ENCODE assay signal across 1 cellular context in genomic region chr6:34953084-34954025, GRCh38.
A peak's percentile ranks its signal among the peaks of the same experiment; 100 is the strongest.
TF ChIP-seq lines count a peak whose summit lies in the region.

No MANE protein-coding gene starts in this region.

TF ChIP-seq in HepG2, 621 proteins besides CTCF, POLR2A, EP300 and RAD21 (continued from another document and continues in another):
- peak; percentile 93 for TF ChIP-seq ARID5B (CRISPR knock-in tag; IDR thresholded peaks at IDR 0.05)
- peak; percentile 98 for TF ChIP-seq HOMEZ (CRISPR knock-in tag; IDR thresholded peaks at IDR 0.05; ENCODE audit: low read depth)
- no peak for TF ChIP-seq ZNF232 (CRISPR knock-in tag; IDR thresholded peaks at IDR 0.05; ENCODE audit: borderline replicate concordance)
- TF ChIP-seq ZNF513 (CRISPR knock-in tag; conservative IDR thresholded peaks at IDR 0.05), result no peak
- no peak for TF ChIP-seq SOX6 (IDR thresholded peaks at IDR 0.05)
- peak; percentile 92 for TF ChIP-seq SOX6 (CRISPR knock-in tag; IDR thresholded peaks at IDR 0.05)
- no peak for TF ChIP-seq ZBTB4 (CRISPR knock-in tag; IDR thresholded peaks at IDR 0.05; ENCODE audit: borderline replicate concordance)
- TF ChIP-seq HMG20A (CRISPR knock-in tag; IDR thresholded peaks at IDR 0.05; ENCODE audit: borderline replicate concordance), result peak; percentile 89; the same call in 1 of the 2 replicates
- TF ChIP-seq RORA (CRISPR knock-in tag; IDR thresholded peaks at IDR 0.05), result no peak
- TF ChIP-seq ZNF280D (CRISPR knock-in tag; IDR thresholded peaks at IDR 0.05), result 0 out of 2 replicates have a peak, but pooled peaks have one; percentile 50
- 0 out of 2 replicates have a peak, but pooled peaks have one; percentile 47 for TF ChIP-seq PRDM10 (CRISPR knock-in tag; IDR thresholded peaks at IDR 0.05; ENCODE audit: low read depth)
- TF ChIP-seq ZNF276 (CRISPR knock-in tag; IDR thresholded peaks at IDR 0.05; ENCODE audit: low read depth), result no peak
- peak; percentile 81 for TF ChIP-seq ZNF264 (CRISPR knock-in tag; IDR thresholded peaks at IDR 0.05)
- no peak for TF ChIP-seq ZNF335 (CRISPR knock-in tag; IDR thresholded peaks at IDR 0.05)
- 0 out of 2 replicates have a peak, but pooled peaks have one; percentile 67 for TF ChIP-seq KLF6 (CRISPR knock-in tag; IDR thresholded peaks at IDR 0.05)
- TF ChIP-seq GPBP1L1 (CRISPR knock-in tag; IDR thresholded peaks at IDR 0.05), result no peak
- peak; percentile 72; the same call in 1 of the 2 replicates for TF ChIP-seq DNMT3B (CRISPR knock-in tag; conservative IDR thresholded peaks at IDR 0.05)
- no peak for TF ChIP-seq AKAP8 (CRISPR knock-in tag; IDR thresholded peaks at IDR 0.05)
- TF ChIP-seq SRY (CRISPR knock-in tag; IDR thresholded peaks at IDR 0.05), result no peak
- peak; percentile 83 for TF ChIP-seq HNF4A (CRISPR knock-in tag; IDR thresholded peaks at IDR 0.05)
- no peak; the same call in 1 of the 2 replicates for TF ChIP-seq AFF4 (CRISPR knock-in tag; IDR thresholded peaks at IDR 0.05)
- TF ChIP-seq IKZF5 (CRISPR knock-in tag; IDR thresholded peaks at IDR 0.05), result peak; percentile 91
- TF ChIP-seq ZNF878 (CRISPR knock-in tag; IDR thresholded peaks at IDR 0.05), result peak; percentile 88; the same call in 1 of the 2 replicates
